8 cellular contexts compared by ENCODE assay signal in genomic region chr15:77966540-77967290, GRCh38.
DNase-seq lines count a peak whose midpoint lies in the region; ATAC-seq, FAIRE-seq and TF ChIP-seq lines count a peak whose summit lies in the region.

No MANE protein-coding gene starts in this region.

- H3K4me2 ChIP-seq in OCI-LY7 (ENCODE audit: low read length): no peak overlapping the region

- H3K9me2 ChIP-seq in OCI-LY7 (ENCODE audit: insufficient read depth, low read length): no peaks in the 10 kb centered on the region

- H2AFZ ChIP-seq in OCI-LY7 (ENCODE audit: low read length): peak overlapping the region; percentile 24

- peaks cover 7% of the 10 kb centered on the region for H3K4me1 ChIP-seq in OCI-LY7 (ENCODE audit: insufficient read depth, low read length, poor library complexity, severe bottlenecking)

- no peaks in the 10 kb centered on the region for H4K20me1 ChIP-seq in OCI-LY7 (ENCODE audit: insufficient read depth, low read length)

- POLR2A ChIA-PET in OCI-LY7 (lab: Charles Lee): interaction anchor here (0.7 kb wide), 1 partner anchor 273 kb away, joined by 3 read pairs; no protein-coding TSS in a partner anchor

- BruUV-seq in OCI-LY7 (replicated peaks; lab: Mats Ljungman, UMichigan): no TSS peak

- CTCF ChIA-PET in OCI-LY7 (lab: Charles Lee; ENCODE audit: unreplicated experiment): interaction anchor here (0.6 to 0.7 kb wide), 2 partner anchors 57 to 273 kb away, joined by 3 read pairs; no protein-coding TSS in a partner anchor

- H3K9me3 ChIP-seq in OCI-LY7 (ENCODE audit: low read length): 0 out of 2 replicates have a peak, but pooled peaks cover 6% of the 10 kb centered on the region

- peak; percentile 53 for FAIRE-seq in GM12892 (lab: Jason Lieb, UNC)

- H3K79me2 ChIP-seq in OCI-LY7 (ENCODE audit: insufficient read depth, low read depth, low read length): no peaks in the 10 kb centered on the region

- no peak overlapping the region for H3K27ac ChIP-seq in OCI-LY7 (ENCODE audit: low read depth, low read length, poor library complexity, severe bottlenecking)

- intact Hi-C loops in OCI-LY7 (cut with micrococcal nuclease; ENCODE audit: unreplicated experiment): loop anchor here (1.0 to 2.0 kb wide), 3 partner anchors 34 to 274 kb away; no protein-coding TSS in a partner anchor

- peak; percentile 100 for TF ChIP-seq CTCF in OCI-LY7 (conservative IDR thresholded peaks at IDR 0.05; ENCODE audit: low read length)

- ATAC-seq in GM21723 (IDR thresholded peaks at IDR 0.05; ENCODE audit: unreplicated experiment): no peak
- ATAC-seq in GM18505 (IDR thresholded peaks at IDR 0.05; ENCODE audit: unreplicated experiment): no peak

- H3K4me3 ChIP-seq in OCI-LY7 (ENCODE audit: low read depth, low read length, poor library complexity, severe bottlenecking): no peak overlapping the region

- DNase-seq in AG08396 (ENCODE audit: low spot score): peak; percentile 78
- no peak for DNase-seq in GM12892 (ENCODE audit: insufficient read length)
- peak; percentile 65 for DNase-seq in OCI-LY7 (ENCODE audit: low spot score)
- DNase-seq in activated effector memory CD4-positive, alpha-beta T cell treated with anti-CD3 and anti-CD28 coated beads, Interleukin-2, amount 50 U/mL, for 16 hours: peak; percentile 83
- peak; percentile 70 for DNase-seq in germinal center (ENCODE audit: low spot score)
- DNase-seq in pons (ENCODE audit: low spot score): peak; percentile 57

- H3K36me3 ChIP-seq in OCI-LY7 (ENCODE audit: insufficient read depth, low read length): no peaks in the 10 kb centered on the region

- TF ChIP-seq POLR2A in GM12892 (IDR thresholded peaks at IDR 0.05; ENCODE audit: low read depth, low read length) (no peak), GM18505 (IDR thresholded peaks at IDR 0.05; ENCODE audit: borderline replicate concordance, extremely low read depth, insufficient read depth, insufficient read length) (no peak)
